In the genomic region with DNA sequence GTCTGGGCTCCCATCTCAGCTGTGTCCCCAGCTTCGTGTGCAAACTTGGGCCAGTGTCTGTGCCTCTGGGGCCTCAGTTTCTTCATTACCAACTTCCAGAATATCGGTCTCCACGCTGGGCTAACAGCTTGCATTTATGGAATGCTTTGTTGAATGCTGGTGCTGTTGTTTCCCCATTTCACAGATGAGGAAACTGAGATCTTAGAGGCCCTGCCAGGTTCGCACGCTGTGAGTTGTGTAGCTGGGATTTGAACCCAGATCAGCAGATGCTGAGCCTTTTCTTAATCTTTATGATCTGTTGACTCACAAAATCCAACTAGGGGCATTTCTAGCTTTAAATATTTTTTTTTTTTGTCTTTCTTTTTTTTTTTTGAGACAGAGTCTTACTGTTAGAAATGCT, we compare ENCODE assay signal across 15 cellular contexts.
A peak's percentile ranks its signal among the peaks of the same experiment; 100 is the strongest.
DNase-seq lines count a peak whose midpoint lies in the region; ATAC-seq, FAIRE-seq and TF ChIP-seq lines count a peak whose summit lies in the region.
"Had no signal": no experiment of that assay in that cellular context is flagged by ENCODE, and none has a peak within 500 bp of the region (broad histone marks: within the 10 kb centered on the region; RNA-seq: fewer than 3 reads in every experiment).

No MANE protein-coding gene starts in this region.

- POLR2A ChIA-PET in K562 (lab: Yijun Ruan, JAX): no interaction called here

- no peak overlapping the region for H2BK5ac ChIP-seq in mesendoderm (ENCODE audit: low read length)

- ATAC-seq in K562 (no peak), HG02870 (IDR thresholded peaks at IDR 0.05; ENCODE audit: unreplicated experiment) (no peak)

- no peaks in the 10 kb centered on the region; the same call in 1 of the 2 replicates for H4K20me1 ChIP-seq in K562 (replicated peaks; ENCODE audit: control insufficient read depth, insufficient read depth, low read length)

- TF ChIP-seq RAD21 in K562 (CRISPR knock-in tag; conservative IDR thresholded peaks at IDR 0.05 in 1 of 2, IDR thresholded peaks at IDR 0.05 in 1 of 2): no peak

- H3K56ac ChIP-seq in mesendoderm (ENCODE audit: low read length): no peak overlapping the region

- H4K8ac ChIP-seq in mesendoderm (ENCODE audit: low read depth, low read length): no peak overlapping the region

- no peak overlapping the region for H2BK15ac ChIP-seq in mesendoderm (replicated peaks; ENCODE audit: low read depth)

- DNase-seq in ELF-1 (ENCODE audit: low read depth, low spot score): peak; percentile 35
- DNase-seq in K562 (ENCODE audit: extremely low read depth in 1 of 4, low spot score in 3 of 4): no peak
- DNase-seq in mesendoderm: no peak
- no peak for DNase-seq in activated gamma-delta T cell (lab: John Stamatoyannopoulos, UW)
- DNase-seq in GOT3 (lab: John Stamatoyannopoulos, UW): no peak
- DNase-seq: C1 segment of cervical spinal cord; CD4-positive, alpha-beta memory T cell; DMS153; DND-41; GF-D8; H7 had no signal

- H3K27me3 ChIP-seq in K562 (ENCODE audit: control insufficient read depth in 2 of 2, insufficient read depth in 2 of 2, low read length in 2 of 2): peaks cover 13 to 20% of the 10 kb centered on the region in 2 experiments; a peak in 3 of 5 replicates
- no peaks in the 10 kb centered on the region for H3K27me3 ChIP-seq in mesendoderm (ENCODE audit: insufficient read depth, low read length, poor library complexity)

- WGBS in K562 (ENCODE audit: insufficient coverage, low coverage, missing lambda C conversion rate): 18% methylated on average over 5 of the region's 5 CpGs
- WGBS in mesendoderm (ENCODE audit: extremely low coverage, insufficient coverage, low lambda C conversion rate): no CpG with 5 or more reads among the region's 5 CpGs

- CTCF ChIA-PET in K562 (lab: Yijun Ruan, JAX; ENCODE audit: low intra/inter-chr PET ratio): no interaction called here

- H3K9ac ChIP-seq in K562 (ENCODE audit: insufficient read depth in 1 of 2, low read depth in 2 of 2, low read length in 2 of 2) (no peak overlapping the region), mesendoderm (ENCODE audit: low read length) (no peak overlapping the region)

- no peak overlapping the region for H3K18ac ChIP-seq in mesendoderm (ENCODE audit: low read length)

- TF ChIP-seq CTCF in C4-2B (conservative IDR thresholded peaks at IDR 0.05) (no peak), K562 (IDR thresholded peaks at IDR 0.05 in 2 of 3, conservative IDR thresholded peaks at IDR 0.05 in 1 of 3; ENCODE audit: insufficient read depth in 2 of 3, low read depth in 1 of 3, low read length in 3 of 3) (no peak)

- H3K79me2 ChIP-seq in K562 (ENCODE audit: control insufficient read depth, insufficient read depth, low read length): no peaks in the 10 kb centered on the region
- H3K79me2 ChIP-seq in mesendoderm (ENCODE audit: control insufficient read depth, insufficient read depth, low read length): no peaks in the 10 kb centered on the region

- H2AFZ ChIP-seq in K562 (ENCODE audit: low read depth, low read length): no peak overlapping the region

- H3K27ac ChIP-seq in C4-2B (peak overlapping the region; percentile 94), K562 (ENCODE audit: extremely low read depth, low read depth, low read length) (no peak overlapping the region), mesendoderm (ENCODE audit: low read depth, low read length) (peak overlapping the region; percentile 22)

- no peak overlapping the region for H2AK5ac ChIP-seq in mesendoderm (ENCODE audit: low read length)

- FAIRE-seq in K562 (lab: Jason Lieb, UNC): no peak
- FAIRE-seq: A204.1, D721Med had no signal

- no peak for TF ChIP-seq EP300 in K562 (IDR thresholded peaks at IDR 0.05; ENCODE audit: low read length)

- TF ChIP-seq POLR2A in K562 (conservative IDR thresholded peaks at IDR 0.05): no peak

- no peak overlapping the region for H4K5ac ChIP-seq in mesendoderm (ENCODE audit: low read length)

- no peaks in the 10 kb centered on the region for H3K9me1 ChIP-seq in K562 (ENCODE audit: control insufficient read depth, insufficient read depth, low read length)

- no TSS peak for BruUV-seq in K562 (replicated peaks; lab: Mats Ljungman, UMichigan)

- H2BK120ac ChIP-seq in mesendoderm (ENCODE audit: low read depth, low read length): no peak overlapping the region

- H3K4me2 ChIP-seq in K562 (ENCODE audit: insufficient read depth, low read length): no peak overlapping the region
- no peak overlapping the region for H3K4me2 ChIP-seq in mesendoderm (ENCODE audit: low read length)

- H3K9me3 ChIP-seq in K562 (replicated peaks; ENCODE audit: control insufficient read depth, insufficient read depth, low read depth, low read length): peaks cover 2% of the 10 kb centered on the region; the same call in 1 of the 2 replicates

- H3K4ac ChIP-seq in mesendoderm (ENCODE audit: low read depth, low read length): no peak overlapping the region

- intact Hi-C loops in K562 (cut with micrococcal nuclease): no loop called here

- no peaks in the 10 kb centered on the region for H3K79me1 ChIP-seq in mesendoderm (ENCODE audit: low read length)

- in situ Hi-C loops in K562 (cut with MboI): no loop called here

- H3K23ac ChIP-seq in mesendoderm (ENCODE audit: low read length): no peak overlapping the region

- H3K4me3 ChIP-seq in K562: no peak overlapping the region
- H3K4me3 ChIP-seq in mesendoderm (ENCODE audit: low read length): no peak overlapping the region

- H3K36me3 ChIP-seq in K562 (ENCODE audit: control insufficient read depth, insufficient read depth, low read length) (no peaks in the 10 kb centered on the region), mesendoderm (ENCODE audit: control insufficient read depth, insufficient read depth, low read length) (no peaks in the 10 kb centered on the region)

- H3K4me1 ChIP-seq in K562 (replicated peaks in 1 of 2; ENCODE audit: control insufficient read depth in 2 of 2, insufficient read depth in 2 of 2, low read length in 2 of 2) (no peaks in the 10 kb centered on the region; a peak in 1 of 5 replicates), mesendoderm (ENCODE audit: control insufficient read depth, low read depth, low read length) (peaks cover 9% of the 10 kb centered on the region)

TF ChIP-seq in K562, 482 proteins besides CTCF, POLR2A, EP300 and RAD21:
- no peak for TF ChIP-seq ZNF561 (CRISPR knock-in tag; conservative IDR thresholded peaks at IDR 0.05)
- no peak for TF ChIP-seq ZNF780A (CRISPR knock-in tag; IDR thresholded peaks at IDR 0.05)
- TF ChIP-seq BCOR (IDR thresholded peaks at IDR 0.05): peak; percentile 36; the same call in 1 of the 2 replicates
- no peak for TF ChIP-seq HES1 (IDR thresholded peaks at IDR 0.05; ENCODE audit: low read depth)
- TF ChIP-seq RBM25 (IDR thresholded peaks at IDR 0.05; ENCODE audit: low read depth, low read length, severe bottlenecking): peak; percentile 78
